ENCODE assay signal across 15 cellular contexts in the genomic region with DNA sequence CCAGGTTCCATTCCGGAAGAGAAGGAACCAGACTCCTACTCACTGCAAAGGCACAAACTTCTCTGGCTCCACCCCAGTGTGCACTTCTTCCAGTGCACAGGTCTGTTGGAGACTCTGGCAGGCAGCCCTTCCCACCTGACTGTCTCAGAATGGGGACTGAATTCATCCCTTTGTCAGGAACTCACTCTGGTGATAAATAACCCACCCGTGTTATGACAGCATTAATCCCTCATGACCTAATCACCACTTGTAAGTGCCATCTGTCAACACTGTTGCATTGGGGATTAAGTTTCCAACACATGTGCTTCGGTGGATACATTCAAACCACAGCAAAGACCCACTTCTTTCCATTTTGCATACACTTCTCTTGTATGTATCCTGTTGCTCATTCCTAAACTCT.
DNase-seq lines count a peak whose midpoint lies in the region; ATAC-seq lines count a peak whose summit lies in the region.
"Had no signal": no experiment of that assay in that cellular context is flagged by ENCODE, and none has a peak within 500 bp of the region (broad histone marks: within the 10 kb centered on the region; RNA-seq: fewer than 3 reads in every experiment).

No MANE protein-coding gene starts in this region.

- no peak overlapping the region for H3K4me3 ChIP-seq in SJCRH30
- H3K4me3 ChIP-seq: SJSA1 had no signal

- H3K27ac ChIP-seq in SJCRH30: no peak overlapping the region
- H3K27ac ChIP-seq: C4-2B, SJSA1 had no signal

- ATAC-seq in HG02610 (IDR thresholded peaks at IDR 0.05; ENCODE audit: unreplicated experiment) (peak; percentile 68), HG03025 (IDR thresholded peaks at IDR 0.05; ENCODE audit: low FRiP score, unreplicated experiment) (no peak), HG02763 (IDR thresholded peaks at IDR 0.05; ENCODE audit: unreplicated experiment) (no peak)

- no peaks in the 10 kb centered on the region for H3K4me1 ChIP-seq in SJCRH30
- H3K4me1 ChIP-seq: SJSA1 had no signal

- H3K36me3 ChIP-seq in SJCRH30: no peaks in the 10 kb centered on the region
- H3K36me3 ChIP-seq: SJSA1 had no signal

- H3K27me3 ChIP-seq in SJCRH30: no peaks in the 10 kb centered on the region
- H3K27me3 ChIP-seq: SJSA1 had no signal

- no peaks in the 10 kb centered on the region for H3K9me3 ChIP-seq in SJCRH30 (replicated peaks)
- H3K9me3 ChIP-seq: SJSA1 had no signal

- peak; percentile 80 for DNase-seq in DMS 273 treated with DMSO at 0.1 percent for 48 hours (lab: John Stamatoyannopoulos, UW)
- DNase-seq in NCI-H446 treated with DMSO at 0.1 percent for 48 hours (lab: John Stamatoyannopoulos, UW): peak; percentile 57
- DNase-seq in SJCRH30: peak; percentile 16 to 60
- DNase-seq in kidney glomerular epithelial cell (lab: John Stamatoyannopoulos, UW): no peak
- no peak for DNase-seq in NCI-H2107 treated with DMSO at 0.1 percent for 48 hours (lab: John Stamatoyannopoulos, UW; ENCODE audit: unreplicated experiment)
- DNase-seq: NCI-H2107; NCI-H526; NK-92 treated with Interleukin-12 subunit alpha and Interleukin-12 subunit beta, amount 100 ng/mL, for 24 hours; OCI-M1; T-helper 2 cell had no signal

Comparison
In these comparisons a context has a peak if more than half of its experiments do, and no peak if none do; other contexts are left out.
1. DNase-seq: peak in DMS 273 treated with DMSO at 0.1 percent for 48 hours (single experiment), NCI-H446 treated with DMSO at 0.1 percent for 48 hours (single experiment) and SJCRH30 (2 of 2); none in kidney glomerular epithelial cell (single experiment) and NCI-H2107 treated with DMSO at 0.1 percent for 48 hours (single experiment).